Comparison of ENCODE assay signal across 20 cellular contexts in the genomic region with DNA sequence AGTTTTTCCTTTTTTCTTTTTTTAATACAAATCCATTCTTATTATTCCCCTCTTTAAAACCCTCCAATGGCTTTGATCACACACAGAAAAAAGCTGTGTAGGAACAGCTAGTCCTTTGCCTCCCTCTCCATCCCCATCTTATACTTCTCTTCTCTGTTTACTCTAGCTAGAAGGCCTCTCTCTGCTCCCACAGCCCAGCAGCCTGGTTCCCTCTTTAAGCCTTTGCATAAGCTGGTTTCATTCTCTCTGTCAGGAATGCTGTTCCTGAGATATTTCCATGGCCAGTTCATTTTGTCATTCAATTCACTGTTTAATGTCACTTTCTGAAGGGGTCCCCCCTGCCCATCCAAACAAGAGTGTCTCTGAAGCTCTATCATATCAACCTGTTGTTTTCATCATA.
DNase-seq lines count a peak whose midpoint lies in the region; ATAC-seq and TF ChIP-seq lines count a peak whose summit lies in the region.
"Had no signal": no experiment of that assay in that cellular context is flagged by ENCODE, and none has a peak within 500 bp of the region (broad histone marks: within the 10 kb centered on the region; RNA-seq: fewer than 3 reads in every experiment).

No MANE protein-coding gene starts in this region.

- H4K20me1 ChIP-seq in neural progenitor cell (ENCODE audit: low read depth), result no peaks in the 10 kb centered on the region
- H4K20me1 ChIP-seq: BLaER1 treated with 17β-estradiol and CSF1 and Interleukin-3, amounts not matched to agents 10 nM and 100 nM had no signal

- POLR2A ChIA-PET in WTC11 (lab: Charles Lee), result no interaction called here

- no peaks in the 10 kb centered on the region for H3K9me3 ChIP-seq in neural progenitor cell (ENCODE audit: low read depth)
- H3K9me3 ChIP-seq: A549; BLaER1 treated with 17β-estradiol and CSF1 and Interleukin-3, amounts not matched to agents 10 nM and 100 nM; Caco-2 had no signal

- CTCF ChIA-PET in WTC11 (lab: Charles Lee), result no interaction called here

- peaks cover 16% of the 10 kb centered on the region for H3K4me1 Mint-ChIP-seq in WTC11
- peaks cover 10% of the 10 kb centered on the region for H3K4me1 Mint-ChIP-seq in neural progenitor cell
- H3K4me1 Mint-ChIP-seq: B cell had no signal

- no peaks in the 10 kb centered on the region for H3K36me3 ChIP-seq in neural progenitor cell
- H3K36me3 ChIP-seq: BLaER1 treated with 17β-estradiol and CSF1 and Interleukin-3, amounts not matched to agents 10 nM and 100 nM had no signal

- ATAC-seq in WTC11, result peak; percentile 60; the same call in 1 of the 2 replicates
- ATAC-seq: A549; CD8-positive, alpha-beta T cell; GM12878 had no signal

- H3K9me3 Mint-ChIP-seq in WTC11 (no peaks in the 10 kb centered on the region), neural progenitor cell (no peaks in the 10 kb centered on the region)
- H3K9me3 Mint-ChIP-seq: CD4-positive, alpha-beta T cell; CD8-positive, alpha-beta T cell had no signal

- H3K27me3 Mint-ChIP-seq in WTC11 (ENCODE audit: low read depth) (no peaks in the 10 kb centered on the region), neural progenitor cell (ENCODE audit: insufficient read depth, low read depth) (no peaks in the 10 kb centered on the region)
- H3K27me3 Mint-ChIP-seq: B cell; CD4-positive, alpha-beta T cell had no signal

- H3K27me3 ChIP-seq in neural progenitor cell, result no peaks in the 10 kb centered on the region
- H3K27me3 ChIP-seq: BLaER1 treated with 17β-estradiol and CSF1 and Interleukin-3, amounts not matched to agents 10 nM and 100 nM had no signal

- no peaks in the 10 kb centered on the region for H3K36me3 Mint-ChIP-seq in WTC11
- H3K36me3 Mint-ChIP-seq in neural progenitor cell, result no peaks in the 10 kb centered on the region
- H3K36me3 Mint-ChIP-seq: CD8-positive, alpha-beta T cell had no signal

- TF ChIP-seq CTCF in WTC11 (IDR thresholded peaks at IDR 0.05) (no peak), neural progenitor cell (IDR thresholded peaks at IDR 0.05) (no peak)

- H2AFZ ChIP-seq in neural progenitor cell (replicated peaks), result no peak overlapping the region

- H3K4me3 ChIP-seq in neural progenitor cell, result no peak overlapping the region
- H3K4me3 ChIP-seq: A549; BLaER1 treated with 17β-estradiol and CSF1 and Interleukin-3, amounts not matched to agents 10 nM and 100 nM; GM12878 had no signal

- no peak overlapping the region for H3K4me2 ChIP-seq in neural progenitor cell
- H3K4me2 ChIP-seq: A549; BLaER1 treated with 17β-estradiol and CSF1 and Interleukin-3, amounts not matched to agents 10 nM and 100 nM had no signal

- no peak overlapping the region for H3K9ac ChIP-seq in neural progenitor cell
- H3K9ac ChIP-seq: BLaER1 treated with 17β-estradiol and CSF1 and Interleukin-3, amounts not matched to agents 10 nM and 100 nM had no signal

- DNase-seq in NCI-H82 (lab: John Stamatoyannopoulos, UW), result peak; percentile 13
- DNase-seq in NCI-H82 treated with DMSO at 0.1 percent for 48 hours (lab: John Stamatoyannopoulos, UW; ENCODE audit: unreplicated experiment), result no peak
- no peak for DNase-seq in WTC11 (ENCODE audit: low spot score)
- peak; percentile 8 for DNase-seq in neural progenitor cell (ENCODE audit: low spot score)
- DNase-seq in GM03348 (ENCODE audit: low spot score), result no peak
- no peak for DNase-seq in activated naive CD4-positive, alpha-beta T cell treated with anti-CD3 and anti-CD28 coated beads, Interleukin-2, amount 50 U/mL, for 16 hours
- no peak for DNase-seq in stimulated activated CD4-positive, alpha-beta T cell treated with anti-CD3 and anti-CD28 coated beads, Interleukin-1b, Interleukin-23, amount 100 ng/mL, for 48 hours
- DNase-seq: AML-193; Caco-2; Calu3; CD4-positive, alpha-beta T cell; CD8-positive, alpha-beta T cell; DMS79 treated with DMSO at 0.1 percent for 48 hours; GF-D8 had no signal

- H3K27ac Mint-ChIP-seq in WTC11 (no peak overlapping the region), neural progenitor cell (no peak overlapping the region)
- H3K27ac Mint-ChIP-seq: B cell; CD4-positive, alpha-beta T cell; CD8-positive, alpha-beta T cell had no signal

- H3F3A ChIP-seq in neural progenitor cell (ENCODE audit: low read depth), result no peaks in the 10 kb centered on the region

- no peaks in the 10 kb centered on the region for H3K79me2 ChIP-seq in neural progenitor cell (ENCODE audit: low read depth)

- H3K4me3 Mint-ChIP-seq in WTC11 (no peak overlapping the region), neural progenitor cell (no peak overlapping the region)
- H3K4me3 Mint-ChIP-seq: B cell; CD4-positive, alpha-beta T cell; CD8-positive, alpha-beta T cell had no signal

- no peaks in the 10 kb centered on the region for H3K4me1 ChIP-seq in neural progenitor cell
- H3K4me1 ChIP-seq: A549, Caco-2 had no signal

- H3K27ac ChIP-seq in neural progenitor cell, result no peak overlapping the region
- H3K27ac ChIP-seq: 22Rv1; A549; BLaER1 treated with 17β-estradiol and CSF1 and Interleukin-3, amounts not matched to agents 10 nM and 100 nM; C4-2B had no signal

TF ChIP-seq in WTC11, 78 proteins besides CTCF, POLR2A, EP300 and RAD21 (continues in another document):
- TF ChIP-seq RELA (CRISPR knock-in tag; IDR thresholded peaks at IDR 0.05; ENCODE audit: borderline replicate concordance) (no peak), KAT7 (CRISPR knock-in tag; IDR thresholded peaks at IDR 0.05; ENCODE audit: borderline replicate concordance) (no peak), SP1 (CRISPR knock-in tag; conservative IDR thresholded peaks at IDR 0.05) (no peak), FOXP1 (CRISPR knock-in tag; IDR thresholded peaks at IDR 0.05; ENCODE audit: borderline replicate concordance) (no peak), ZNF138 (CRISPR knock-in tag; conservative IDR thresholded peaks at IDR 0.05) (no peak), ZNF263 (CRISPR knock-in tag; IDR thresholded peaks at IDR 0.05; ENCODE audit: low read depth) (no peak), TCF7 (CRISPR knock-in tag; IDR thresholded peaks at IDR 0.05; ENCODE audit: low read depth) (no peak), TEAD1 (CRISPR knock-in tag; IDR thresholded peaks at IDR 0.05) (no peak), TP53 (CRISPR knock-in tag; IDR thresholded peaks at IDR 0.05) (no peak)
- TF ChIP-seq, protein P1, sequence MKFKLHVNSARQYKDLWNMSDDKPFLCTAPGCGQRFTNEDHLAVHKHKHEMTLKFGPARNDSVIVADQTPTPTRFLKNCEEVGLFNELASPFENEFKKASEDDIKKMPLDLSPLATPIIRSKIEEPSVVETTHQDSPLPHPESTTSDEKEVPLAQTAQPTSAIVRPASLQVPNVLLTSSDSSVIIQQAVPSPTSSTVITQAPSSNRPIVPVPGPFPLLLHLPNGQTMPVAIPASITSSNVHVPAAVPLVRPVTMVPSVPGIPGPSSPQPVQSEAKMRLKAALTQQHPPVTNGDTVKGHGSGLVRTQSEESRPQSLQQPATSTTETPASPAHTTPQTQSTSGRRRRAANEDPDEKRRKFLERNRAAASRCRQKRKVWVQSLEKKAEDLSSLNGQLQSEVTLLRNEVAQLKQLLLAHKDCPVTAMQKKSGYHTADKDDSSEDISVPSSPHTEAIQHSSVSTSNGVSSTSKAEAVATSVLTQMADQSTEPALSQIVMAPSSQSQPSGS (CRISPR knock-in tag; IDR thresholded peaks at IDR 0.05; ENCODE audit: borderline replicate concordance, low read depth), result no peak
- TF ChIP-seq, protein P2, sequence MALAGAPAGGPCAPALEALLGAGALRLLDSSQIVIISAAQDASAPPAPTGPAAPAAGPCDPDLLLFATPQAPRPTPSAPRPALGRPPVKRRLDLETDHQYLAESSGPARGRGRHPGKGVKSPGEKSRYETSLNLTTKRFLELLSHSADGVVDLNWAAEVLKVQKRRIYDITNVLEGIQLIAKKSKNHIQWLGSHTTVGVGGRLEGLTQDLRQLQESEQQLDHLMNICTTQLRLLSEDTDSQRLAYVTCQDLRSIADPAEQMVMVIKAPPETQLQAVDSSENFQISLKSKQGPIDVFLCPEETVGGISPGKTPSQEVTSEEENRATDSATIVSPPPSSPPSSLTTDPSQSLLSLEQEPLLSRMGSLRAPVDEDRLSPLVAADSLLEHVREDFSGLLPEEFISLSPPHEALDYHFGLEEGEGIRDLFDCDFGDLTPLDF (CRISPR knock-in tag; IDR thresholded peaks at IDR 0.05), result no peak
- TF ChIP-seq, protein P3, sequence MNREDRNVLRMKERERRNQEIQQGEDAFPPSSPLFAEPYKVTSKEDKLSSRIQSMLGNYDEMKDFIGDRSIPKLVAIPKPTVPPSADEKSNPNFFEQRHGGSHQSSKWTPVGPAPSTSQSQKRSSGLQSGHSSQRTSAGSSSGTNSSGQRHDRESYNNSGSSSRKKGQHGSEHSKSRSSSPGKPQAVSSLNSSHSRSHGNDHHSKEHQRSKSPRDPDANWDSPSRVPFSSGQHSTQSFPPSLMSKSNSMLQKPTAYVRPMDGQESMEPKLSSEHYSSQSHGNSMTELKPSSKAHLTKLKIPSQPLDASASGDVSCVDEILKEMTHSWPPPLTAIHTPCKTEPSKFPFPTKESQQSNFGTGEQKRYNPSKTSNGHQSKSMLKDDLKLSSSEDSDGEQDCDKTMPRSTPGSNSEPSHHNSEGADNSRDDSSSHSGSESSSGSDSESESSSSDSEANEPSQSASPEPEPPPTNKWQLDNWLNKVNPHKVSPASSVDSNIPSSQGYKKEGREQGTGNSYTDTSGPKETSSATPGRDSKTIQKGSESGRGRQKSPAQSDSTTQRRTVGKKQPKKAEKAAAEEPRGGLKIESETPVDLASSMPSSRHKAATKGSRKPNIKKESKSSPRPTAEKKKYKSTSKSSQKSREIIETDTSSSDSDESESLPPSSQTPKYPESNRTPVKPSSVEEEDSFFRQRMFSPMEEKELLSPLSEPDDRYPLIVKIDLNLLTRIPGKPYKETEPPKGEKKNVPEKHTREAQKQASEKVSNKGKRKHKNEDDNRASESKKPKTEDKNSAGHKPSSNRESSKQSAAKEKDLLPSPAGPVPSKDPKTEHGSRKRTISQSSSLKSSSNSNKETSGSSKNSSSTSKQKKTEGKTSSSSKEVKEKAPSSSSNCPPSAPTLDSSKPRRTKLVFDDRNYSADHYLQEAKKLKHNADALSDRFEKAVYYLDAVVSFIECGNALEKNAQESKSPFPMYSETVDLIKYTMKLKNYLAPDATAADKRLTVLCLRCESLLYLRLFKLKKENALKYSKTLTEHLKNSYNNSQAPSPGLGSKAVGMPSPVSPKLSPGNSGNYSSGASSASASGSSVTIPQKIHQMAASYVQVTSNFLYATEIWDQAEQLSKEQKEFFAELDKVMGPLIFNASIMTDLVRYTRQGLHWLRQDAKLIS (CRISPR knock-in tag; IDR thresholded peaks at IDR 0.05; ENCODE audit: borderline replicate concordance), result no peak
- TF ChIP-seq, protein P4, sequence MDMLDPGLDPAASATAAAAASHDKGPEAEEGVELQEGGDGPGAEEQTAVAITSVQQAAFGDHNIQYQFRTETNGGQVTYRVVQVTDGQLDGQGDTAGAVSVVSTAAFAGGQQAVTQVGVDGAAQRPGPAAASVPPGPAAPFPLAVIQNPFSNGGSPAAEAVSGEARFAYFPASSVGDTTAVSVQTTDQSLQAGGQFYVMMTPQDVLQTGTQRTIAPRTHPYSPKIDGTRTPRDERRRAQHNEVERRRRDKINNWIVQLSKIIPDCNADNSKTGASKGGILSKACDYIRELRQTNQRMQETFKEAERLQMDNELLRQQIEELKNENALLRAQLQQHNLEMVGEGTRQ (CRISPR knock-in tag; IDR thresholded peaks at IDR 0.05), result no peak

Comparison
In these comparisons a context has a peak if more than half of its experiments do, and no peak if none do; other contexts are left out.
1. DNase-seq: peak in NCI-H82 (single experiment) and neural progenitor cell (single experiment); none in NCI-H82 treated with DMSO at 0.1 percent for 48 hours (single experiment), WTC11 (single experiment), GM03348 (single experiment), activated naive CD4-positive, alpha-beta T cell treated with anti-CD3 and anti-CD28 coated beads, Interleukin-2, amount 50 U/mL, for 16 hours (single experiment) and stimulated activated CD4-positive, alpha-beta T cell treated with anti-CD3 and anti-CD28 coated beads, Interleukin-1b, Interleukin-23, amount 100 ng/mL, for 48 hours (single experiment).